Comparison of ENCODE assay signal across 8 cellular contexts in genomic region chr15:63188937-63189871, GRCh38. TPM values are rescaled to one million over a fixed set of nuclear protein-coding genes. Genes with fewer than 3 reads are reported as not detected.
DNase-seq lines count a peak whose midpoint lies in the region; ATAC-seq and TF ChIP-seq lines count a peak whose summit lies in the region.

Gene RAB8B (plus strand): TSS chr15:63189606. CDS start chr15:63189625, 19 bp downstream.

- H3K4me3 ChIP-seq in fibroblast of pulmonary artery (replicated peaks; ENCODE audit: low read depth, low read length), result peak within 1 kb of the TSS; percentile 85

- H3K9me3 Mint-ChIP-seq in natural killer cell treated with Interleukin-12 subunit alpha and Interleukin-12 subunit beta and Interleukin-15 and Interleukin-18, amount 100 ng/mL, for 72 hours, result no peaks in the 10 kb centered on the region

- peak within 1 kb of the TSS; percentile 93 to 96 for H3K27ac Mint-ChIP-seq in natural killer cell treated with Interleukin-12 subunit alpha and Interleukin-12 subunit beta and Interleukin-15 and Interleukin-18, amount 100 ng/mL, for 72 hours

- H3K4me1 Mint-ChIP-seq in natural killer cell treated with Interleukin-12 subunit alpha and Interleukin-12 subunit beta and Interleukin-15 and Interleukin-18, amount 100 ng/mL, for 72 hours (ENCODE audit: low read depth in 2 of 2), result peaks cover 50 to 52% of the 10 kb centered on the region in 2 donors

- H3K27me3 Mint-ChIP-seq in natural killer cell treated with Interleukin-12 subunit alpha and Interleukin-12 subunit beta and Interleukin-15 and Interleukin-18, amount 100 ng/mL, for 72 hours, result peaks cover 0 to 3% of the 10 kb centered on the region in 2 donors

- peak; percentile 92 to 95 for ATAC-seq in natural killer cell treated with Interleukin-12 subunit alpha and Interleukin-12 subunit beta and Interleukin-15 and Interleukin-18, amount 100 ng/mL, for 72 hours

- peaks cover 10% of the 10 kb centered on the region for H3K36me3 Mint-ChIP-seq in natural killer cell treated with Interleukin-12 subunit alpha and Interleukin-12 subunit beta and Interleukin-15 and Interleukin-18, amount 100 ng/mL, for 72 hours

- DNase-seq in ELR (ENCODE audit: low read depth), result peak; percentile 97
- DNase-seq in H4 (ENCODE audit: low spot score), result peak; percentile 90
- peak; percentile 98 for DNase-seq in LoVo (ENCODE audit: low spot score)
- DNase-seq in activated effector memory CD4-positive, alpha-beta T cell treated with Interleukin-2 at 50 U/mL for 16 hours, result peak; percentile 96
- peak; percentile 96 for DNase-seq in fibroblast of pulmonary artery (ENCODE audit: low read depth)
- DNase-seq in natural killer cell treated with Interleukin-12 subunit alpha and Interleukin-12 subunit beta and Interleukin-15 and Interleukin-18, amount 100 ng/mL, for 72 hours (ENCODE audit: low spot score), result peak; percentile 98
- peak; percentile 97 for DNase-seq in stimulated activated naive CD4-positive, alpha-beta T cell treated with Interleukin-2 at 50 U/mL for 16 hours (lab: John Stamatoyannopoulos, UW)

- peak; percentile 78 for TF ChIP-seq POLR2A in Raji (IDR thresholded peaks at IDR 0.05; ENCODE audit: insufficient read depth, low read depth, low read length)

- no peak for TF ChIP-seq CTCF in fibroblast of pulmonary artery (IDR thresholded peaks at IDR 0.05; ENCODE audit: low read length, missing control alignments)

- peak within 1 kb of the TSS; percentile 99 for H3K4me3 Mint-ChIP-seq in natural killer cell treated with Interleukin-12 subunit alpha and Interleukin-12 subunit beta and Interleukin-15 and Interleukin-18, amount 100 ng/mL, for 72 hours

RNA-seq across cellular contexts. Expression of gene RAB8B, which starts in this region (rescaled TPM):
- total RNA-seq in H4 (2014; rRNA removed; shearing (Covaris generic)), result 21.4 and 35.4 TPM in 2 replicates
- total RNA-seq in natural killer cell treated with Interleukin-12 subunit alpha and Interleukin-12 subunit beta and Interleukin-15 and Interleukin-18, amount 100 ng/mL, for 72 hours, result 100 to 1,000 TPM in 1 of 2 donors, 10 to 100 TPM in 1; 49.1 to 113 TPM

Comparison
In these comparisons a context has a peak if more than half of its experiments do, and no peak if none do; other contexts are left out.
1. Peak in every context shown above with its lines: DNase-seq, ATAC-seq and H3K4me3 ChIP-seq.